ENCODE assay signal across 20 cellular contexts in genomic region chr11:116371146-116371545, GRCh38.
"Had no signal": no experiment of that assay in that cellular context is flagged by ENCODE, and none has a peak within 500 bp of the region (broad histone marks: within the 10 kb centered on the region; RNA-seq: fewer than 3 reads in every experiment).

No MANE protein-coding gene starts in this region.

- DNase-seq: activated CD4-positive, alpha-beta memory T cell treated with anti-CD3 and anti-CD28 coated beads, Interleukin-2, amount 10 ng/mL, durations not matched to agents 7 days and 5 days; activated CD4-positive, alpha-beta T cell treated with anti-CD3 and anti-CD28 coated beads, Interleukin-2, amount 10 ng/mL, durations not matched to agents 24 days and 14 days; activated gamma-delta T cell; activated naive CD4-positive, alpha-beta T cell treated with anti-CD3 and anti-CD28 coated beads, Interleukin-2, amount 50 U/mL, for 16 hours; aorta; brain microvascular endothelial cell; dorsolateral prefrontal cortex; effector memory CD8-positive, alpha-beta T cell; glutamatergic neuron; immature natural killer cell; naive B cell; occipital lobe; small intestine; stimulated activated CD4-positive, alpha-beta T cell treated with anti-CD3 and anti-CD28 coated beads, Interleukin-2, amount 100 ng/mL, for 24 hours; stomach had no signal

- ATAC-seq: activated CD4-positive, CD25-positive, alpha-beta regulatory T cell treated with anti-CD3 and anti-CD28 coated beads, Interleukin-2, amount 50 U/mL, for 24 hours; effector memory CD8-positive, alpha-beta T cell; esophagus mucosa; left lobe of liver; sciatic nerve; stimulated activated memory B cell treated with anti-CD40 and anti-IgM and Interleukin-4, amounts not matched to agents 10 μg/mL and 1 μg/mL and 100 μg/mL, for 72 hours had no signal
